ENCODE assay signal across 8 cellular contexts in genomic region chr1:232949636-232950196, GRCh38. TPM values are rescaled to one million over a fixed set of nuclear protein-coding genes. Genes with fewer than 3 reads are reported as not detected.
DNase-seq lines count a peak whose midpoint lies in the region; ATAC-seq and TF ChIP-seq lines count a peak whose summit lies in the region.

No MANE protein-coding gene starts in this region.

- H3K9me3 ChIP-seq in heart left ventricle (peaks cover 0 to 1% (median 0%) of the 10 kb centered on the region in 12 donors), vagina (no peaks in the 10 kb centered on the region)

- peaks cover 52% of the 10 kb centered on the region for H3K4me1 Mint-ChIP-seq in brain
- peaks cover 42% of the 10 kb centered on the region for H3K4me1 Mint-ChIP-seq in mesothelial cell of epicardium

- H3K9me3 Mint-ChIP-seq in brain (no peaks in the 10 kb centered on the region), mesothelial cell of epicardium (no peaks in the 10 kb centered on the region)

- no peaks in the 10 kb centered on the region for H3K36me3 ChIP-seq in heart left ventricle
- H3K36me3 ChIP-seq in vagina, result no peaks in the 10 kb centered on the region

- H3K4me3 ChIP-seq in heart left ventricle (peak overlapping the region; percentile 40 to 100 (median 88)), vagina (peak overlapping the region; percentile 69 to 72)

- H3K4me3 Mint-ChIP-seq in brain, result peak overlapping the region; percentile 93 to 99 (median 98)
- H3K4me3 Mint-ChIP-seq in mesothelial cell of epicardium, result peak overlapping the region; percentile 90

- ATAC-seq in heart left ventricle (no peak), left ventricle myocardium superior (no peak)

- TF ChIP-seq CTCF in heart left ventricle (IDR thresholded peaks at IDR 0.05), result no peak
- no peak for TF ChIP-seq CTCF in brain (conservative IDR thresholded peaks at IDR 0.05)
- TF ChIP-seq CTCF in mesothelial cell of epicardium (IDR thresholded peaks at IDR 0.05; ENCODE audit: unreplicated experiment), result no peak
- no peak for TF ChIP-seq CTCF in vagina (IDR thresholded peaks at IDR 0.05)

- 92 to 97% (median 95%) methylated on average over 5 of the region's 5 CpGs for WGBS in heart left ventricle, 4 donors

- H3K4me1 ChIP-seq in heart left ventricle (peaks cover 0 to 32% (median 21%) of the 10 kb centered on the region in 12 donors), vagina (peaks cover 27% of the 10 kb centered on the region)

- DNase-seq in heart left ventricle (no peak), left ventricle myocardium superior (no peak), mesothelial cell of epicardium (ENCODE audit: low spot score in 2 of 2, unreplicated experiment in 2 of 2) (no peak), vagina (ENCODE audit: extremely low spot score in 2 of 2) (no peak), HuH-7.5 (ENCODE audit: low spot score) (no peak), Ammon's horn (ENCODE audit: low spot score) (no peak), AG08396 (ENCODE audit: low spot score) (no peak)

- H3K27ac ChIP-seq in heart left ventricle (peak overlapping the region; percentile 70 to 95 (median 88)), vagina (peak overlapping the region; percentile 77)

- H3K27me3 ChIP-seq in heart left ventricle, result peaks cover 0 to 5% (median 0%) of the 10 kb centered on the region in 9 donors
- no peaks in the 10 kb centered on the region for H3K27me3 ChIP-seq in vagina

- H3K27me3 Mint-ChIP-seq in brain (peaks cover 9% of the 10 kb centered on the region), mesothelial cell of epicardium (ENCODE audit: low read depth) (no peaks in the 10 kb centered on the region)

- H3K27ac Mint-ChIP-seq in brain, result peak overlapping the region; percentile 95 to 98 (median 97)
- peak overlapping the region; percentile 99 for H3K27ac Mint-ChIP-seq in mesothelial cell of epicardium

- H3K36me3 Mint-ChIP-seq in brain (peaks cover 2% of the 10 kb centered on the region), mesothelial cell of epicardium (no peaks in the 10 kb centered on the region)

- TF ChIP-seq POLR2A in heart left ventricle (IDR thresholded peaks at IDR 0.05), result no peak
- no peak for TF ChIP-seq POLR2A in vagina (IDR thresholded peaks at IDR 0.05)

- intact Hi-C loops in heart left ventricle (cut with DNase I), result loop anchor here in 8 of 10 donors (2.0 to 10.0 kb wide), 8 partner anchors 142 to 317 kb away; partner anchors contain the start of genes MAP10 (in 6 of the 8) and SIPA1L2 (in 2 of the 8)
- intact Hi-C loops in left ventricle myocardium superior (cut with micrococcal nuclease), result no loop called here
- intact Hi-C loops in vagina (cut with DNase I), result no loop called here

RNA-seq across cellular contexts. Expression of gene NTPCR, which starts 0.7 kb away (rescaled TPM):
- total RNA-seq in heart left ventricle (10 to 100 TPM; 29.6 to 62.9 (median 57.7) TPM), left ventricle myocardium superior (52.2 TPM), mesothelial cell of epicardium (55.2 to 59.1 TPM (median 55.8 TPM) in 3 replicates), vagina (19.2 TPM)
- polyA plus RNA-seq in heart left ventricle (10 to 100 TPM; 70.3 to 81.8 TPM), brain (ENCODE audit: insufficient read depth, low read depth, low replicate concordance) (77.2 TPM)

Comparison
In these comparisons a context has a peak if more than half of its experiments do, and no peak if none do; other contexts are left out.
1. intact Hi-C loops: an anchor here in heart left ventricle (2.0 to 10.0 kb wide); none called in left ventricle myocardium superior and vagina.